ENCODE assay signal across 8 cellular contexts in the genomic region with DNA sequence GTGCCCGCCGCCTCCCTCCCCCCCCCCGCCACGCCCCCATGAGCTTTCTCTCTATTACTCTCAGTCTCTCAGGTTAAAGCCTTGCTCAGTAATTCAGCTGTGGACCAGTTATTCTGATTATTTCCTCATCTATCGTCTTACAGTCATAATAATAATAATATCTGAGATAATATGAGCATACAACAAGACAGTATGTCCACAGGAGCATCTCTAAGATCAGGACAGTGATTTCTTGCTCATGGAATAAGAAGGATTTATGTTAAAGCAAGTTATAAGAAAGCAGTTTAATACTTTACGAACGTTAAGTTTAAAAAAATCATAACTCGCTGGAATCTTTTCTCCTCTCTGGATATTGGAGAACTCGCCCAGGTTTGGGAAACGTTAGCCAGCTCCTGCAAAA. TPM values are rescaled to one million over a fixed set of nuclear protein-coding genes. Genes with fewer than 3 reads are reported as not detected.
DNase-seq lines count a peak whose midpoint lies in the region; ATAC-seq and TF ChIP-seq lines count a peak whose summit lies in the region.

No MANE protein-coding gene starts in this region.

- H3K4me3 Mint-ChIP-seq in Caco-2 (ENCODE audit: unreplicated experiment) = peak overlapping the region; percentile 94

- H3K27me3 Mint-ChIP-seq in Caco-2 (ENCODE audit: insufficient read depth, unreplicated experiment) = no peaks in the 10 kb centered on the region

- peaks cover 47% of the 10 kb centered on the region for H3K4me1 Mint-ChIP-seq in Caco-2 (ENCODE audit: low read depth, unreplicated experiment)

- peak overlapping the region; percentile 99 for H3K27ac Mint-ChIP-seq in Caco-2 (ENCODE audit: unreplicated experiment)

- no peaks in the 10 kb centered on the region for H3K36me3 ChIP-seq in Caco-2 (ENCODE audit: control insufficient read depth, insufficient read depth, low read length)

- no peak for ATAC-seq in HG02798 (IDR thresholded peaks at IDR 0.05; ENCODE audit: poor library complexity, unreplicated experiment)

- no peaks in the 10 kb centered on the region for H3K9me3 Mint-ChIP-seq in Caco-2 (ENCODE audit: unreplicated experiment)

- no peaks in the 10 kb centered on the region for H3K9me3 ChIP-seq in Caco-2

- H3K36me3 Mint-ChIP-seq in Caco-2 (ENCODE audit: insufficient read depth, unreplicated experiment) = peaks cover 18% of the 10 kb centered on the region

- BruUV-seq in Caco-2 (replicated peaks; lab: Mats Ljungman, UMichigan) = TSS peak; percentile 76

- CTCF ChIA-PET in Caco-2 (lab: Charles Lee) = interaction anchor here (0.6 to 2.1 kb wide), 11 partner anchors 8 to 904 kb away, joined by 3 to 26 read pairs (median 6); no protein-coding TSS in a partner anchor

- intact Hi-C loops in Caco-2 (cut with micrococcal nuclease; ENCODE audit: unreplicated experiment) = loop anchor here (1.0 to 2.0 kb wide), 6 partner anchors 8 to 162 kb away; no protein-coding TSS in a partner anchor

- POLR2A ChIA-PET in Caco-2 (lab: Charles Lee) = interaction anchor here (0.6 to 1.7 kb wide), 16 partner anchors 10 to 612 kb away, joined by 3 to 20 read pairs (median 3); no protein-coding TSS in a partner anchor

- TF ChIP-seq CTCF in Caco-2 (IDR thresholded peaks at IDR 0.05; ENCODE audit: insufficient read depth in 1 of 2, low read depth in 1 of 2, low read length in 1 of 2, severe bottlenecking in 1 of 2, unreplicated experiment in 1 of 2) = no peak
- no peak for TF ChIP-seq CTCF in VCaP (conservative IDR thresholded peaks at IDR 0.05)
- TF ChIP-seq CTCF in fibroblast of pulmonary artery (IDR thresholded peaks at IDR 0.05; ENCODE audit: low read length, missing control alignments) = no peak

- peaks cover 61% of the 10 kb centered on the region for H3K4me1 ChIP-seq in Caco-2

- peak overlapping the region; percentile 59 for H3K4me3 ChIP-seq in Caco-2 (ENCODE audit: low read depth, low read length)
- H3K4me3 ChIP-seq in fibroblast of pulmonary artery (replicated peaks; ENCODE audit: low read depth, low read length) = peak overlapping the region; percentile 59

- no peak for DNase-seq in Caco-2
- DNase-seq in fibroblast of pulmonary artery (ENCODE audit: low read depth) = no peak
- DNase-seq in pons (ENCODE audit: low spot score) = peak; percentile 65
- DNase-seq in Kasumi-1 (lab: John Stamatoyannopoulos, UW) = no peak
- DNase-seq in activated effector memory CD4-positive, alpha-beta T cell treated with Interleukin-2 at 50 U/mL for 16 hours = no peak
- no peak for DNase-seq in SIG-M5 (lab: John Stamatoyannopoulos, UW)

- no peaks in the 10 kb centered on the region for H3K27me3 ChIP-seq in Caco-2 (replicated peaks; ENCODE audit: control insufficient read depth, insufficient read depth, low read length)

- H3K27ac ChIP-seq in VCaP = peak overlapping the region; percentile 98

RNA-seq across cellular contexts. Expression of a gene that starts 0.7 kb away (rescaled TPM):
- 23.9 and 24.7 TPM in 2 replicates for total RNA-seq in Caco-2 (2022)
